Comparison of ENCODE assay signal across 19 cellular contexts in the genomic region with DNA sequence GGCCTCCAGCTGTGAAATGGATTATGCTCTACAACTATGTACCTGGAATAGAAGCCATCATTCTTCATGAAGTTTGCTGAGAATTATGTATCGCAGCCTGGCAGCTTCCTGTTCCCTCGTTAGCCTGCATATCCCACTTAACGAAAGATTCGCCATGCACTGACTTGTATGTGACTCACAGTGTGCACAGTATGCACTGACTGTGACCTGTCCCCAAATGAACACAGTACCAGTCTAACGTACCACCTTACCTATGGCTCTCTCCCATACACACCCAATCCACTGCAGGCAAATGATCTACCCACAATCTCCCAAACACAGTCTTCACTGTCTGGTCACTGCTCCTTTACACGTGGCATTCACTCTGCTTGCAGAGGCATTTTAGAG.
DNase-seq lines count a peak whose midpoint lies in the region; ATAC-seq, FAIRE-seq and TF ChIP-seq lines count a peak whose summit lies in the region.
"Had no signal": no experiment of that assay in that cellular context is flagged by ENCODE, and none has a peak within 500 bp of the region (broad histone marks: within the 10 kb centered on the region; RNA-seq: fewer than 3 reads in every experiment).

No MANE protein-coding gene starts in this region.

- TF ChIP-seq EP300 in HepG2 (IDR thresholded peaks at IDR 0.05; ENCODE audit: low read depth in 2 of 2, low read length in 2 of 2) (no peak), HepG2 (CRISPR knock-in tag; IDR thresholded peaks at IDR 0.05; ENCODE audit: borderline replicate concordance) (no peak)

- peak overlapping the region; percentile 88 for H2AK5ac ChIP-seq in IMR-90 (ENCODE audit: low read depth, low read length)

- no peaks in the 10 kb centered on the region for H3K79me1 ChIP-seq in IMR-90 (ENCODE audit: low read depth in 1 of 2, low read length in 2 of 2)

- H2AFZ ChIP-seq in IMR-90 (replicated peaks; ENCODE audit: low read length, poor library complexity) (peak overlapping the region; percentile 24), HepG2 (ENCODE audit: low read length) (no peak overlapping the region)

- CTCF ChIA-PET in IMR-90 (lab: Yijun Ruan, JAX) (no interaction called here), HepG2 (lab: Yijun Ruan, JAX; ENCODE audit: low intra/inter-chr PET ratio, low total read pairs) (no interaction called here)

- no peaks in the 10 kb centered on the region for H3K79me2 ChIP-seq in HepG2 (ENCODE audit: insufficient read depth, low read length)

- H2BK5ac ChIP-seq in IMR-90 (ENCODE audit: low read depth, low read length, poor library complexity, severe bottlenecking): no peak overlapping the region

- peak overlapping the region; percentile 45 for H3K4ac ChIP-seq in IMR-90 (ENCODE audit: low read depth, low read length)

- H3K9ac ChIP-seq in IMR-90 (ENCODE audit: low read depth, low read length) (no peak overlapping the region), HepG2 (ENCODE audit: insufficient read depth, low read depth, low read length) (no peak overlapping the region)

- H3K9me1 ChIP-seq in IMR-90 (ENCODE audit: insufficient read depth, low read length): peaks cover 5% of the 10 kb centered on the region

- no peak for ATAC-seq in IMR-90 (ENCODE audit: low read depth)
- ATAC-seq in HepG2: no peak
- ATAC-seq: A549 had no signal

- no peak for TF ChIP-seq RAD21 in IMR-90 (IDR thresholded peaks at IDR 0.05; ENCODE audit: low read length)
- no peak for TF ChIP-seq RAD21 in HepG2 (CRISPR knock-in tag; IDR thresholded peaks at IDR 0.05)

- H2BK120ac ChIP-seq in IMR-90 (ENCODE audit: low read depth, low read length): peak overlapping the region; percentile 62

- FAIRE-seq in GM19239 (lab: Jason Lieb, UNC): peak; percentile 39
- no peak for FAIRE-seq in HepG2 (lab: Jason Lieb, UNC)
- FAIRE-seq: A549, D721Med, G401.6, GM12892 had no signal

- H3K4me3 Mint-ChIP-seq in nephron progenitor cell: no peak overlapping the region
- H3K4me3 Mint-ChIP-seq: CD4-positive, alpha-beta memory T cell had no signal

- 0 out of 2 replicates have a peak overlapping the region, but pooled peaks have one; percentile 30 for H3K14ac ChIP-seq in IMR-90 (replicated peaks; ENCODE audit: low read depth, low read length)

- intact Hi-C loops in IMR-90 (cut with micrococcal nuclease) (no loop called here), HepG2 (cut with micrococcal nuclease; ENCODE audit: unreplicated experiment) (no loop called here)

- H2BK20ac ChIP-seq in IMR-90 (ENCODE audit: low read depth, low read length): peak overlapping the region; percentile 47

- H3K4me2 ChIP-seq in IMR-90 (ENCODE audit: low read depth, low read length) (no peak overlapping the region), HepG2 (ENCODE audit: low read depth, low read length) (no peak overlapping the region)
- H3K4me2 ChIP-seq: A549 had no signal

- peak overlapping the region in 1 of 2 experiments; percentile 22; a peak in 1 of 4 replicates for H4K8ac ChIP-seq in IMR-90 (ENCODE audit: low read depth in 2 of 2, low read length in 2 of 2)

- H3K4me3 ChIP-seq in IMR-90 (ENCODE audit: insufficient read depth, low read depth, low read length) (no peak overlapping the region), epithelial cell of esophagus (ENCODE audit: low read length) (no peak overlapping the region), HepG2 (replicated peaks in 1 of 3; ENCODE audit: insufficient read depth in 1 of 3, low read depth in 2 of 3, low read length in 3 of 3) (no peak overlapping the region)
- H3K4me3 ChIP-seq: A549 had no signal

- no peak overlapping the region for H3K23ac ChIP-seq in IMR-90 (ENCODE audit: low read depth, low read length)

- H3K27ac ChIP-seq in IMR-90 (ENCODE audit: insufficient read depth, low read length) (no peak overlapping the region), HepG2 (ENCODE audit: extremely low read length, insufficient read depth, low read length) (no peak overlapping the region)
- H3K27ac ChIP-seq: C4-2B, HL-60 had no signal

- H2BK15ac ChIP-seq in IMR-90 (ENCODE audit: low read depth, low read length): peak overlapping the region; percentile 42; the same call in 1 of the 3 replicates

- peak overlapping the region; percentile 34; the same call in 1 of the 2 replicates for H4K91ac ChIP-seq in IMR-90 (ENCODE audit: insufficient read depth, low read depth, low read length)

- H3K9me3 Mint-ChIP-seq in nephron progenitor cell: no peaks in the 10 kb centered on the region

- no peaks in the 10 kb centered on the region for H4K20me1 ChIP-seq in IMR-90 (ENCODE audit: insufficient read depth, low read length)
- no peaks in the 10 kb centered on the region for H4K20me1 ChIP-seq in HepG2 (ENCODE audit: insufficient read depth, low read length)

- no peak overlapping the region; the same call in 1 of the 2 replicates for H3K18ac ChIP-seq in IMR-90 (ENCODE audit: low read depth, low read length)

- no peak overlapping the region for H4K5ac ChIP-seq in IMR-90 (ENCODE audit: low read depth, low read length)

- peak overlapping the region; percentile 14 for H3K27ac Mint-ChIP-seq in nephron progenitor cell
- H3K27ac Mint-ChIP-seq: CD4-positive, alpha-beta memory T cell had no signal

- POLR2A ChIA-PET in IMR-90 (lab: Charles Lee; ENCODE audit: unreplicated experiment) (no interaction called here), HepG2 (lab: Yijun Ruan, JAX) (no interaction called here)

- no peak overlapping the region for H2AK9ac ChIP-seq in IMR-90 (replicated peaks; ENCODE audit: low read depth, low read length, poor library complexity)

- H3K4me1 ChIP-seq in IMR-90 (ENCODE audit: control insufficient read depth, insufficient read depth, low read length): peaks cover 7% of the 10 kb centered on the region
- peaks cover 79% of the 10 kb centered on the region for H3K4me1 ChIP-seq in HepG2 (ENCODE audit: insufficient read depth, low read length)

- TF ChIP-seq POLR2A in IMR-90 (IDR thresholded peaks at IDR 0.05; ENCODE audit: low read depth, low read length): no peak
- TF ChIP-seq POLR2A in HepG2 (IDR thresholded peaks at IDR 0.05; ENCODE audit: insufficient read depth in 1 of 2, low read depth in 2 of 2, low read length in 2 of 2): no peak

- TF ChIP-seq CTCF in IMR-90 (conservative IDR thresholded peaks at IDR 0.05; ENCODE audit: low read depth, low read length): no peak
- no peak for TF ChIP-seq CTCF in epithelial cell of esophagus (IDR thresholded peaks at IDR 0.05; ENCODE audit: insufficient read depth, low read depth, low read length, missing control alignments)
- TF ChIP-seq CTCF in nephron progenitor cell (IDR thresholded peaks at IDR 0.05): no peak
- no peak for TF ChIP-seq CTCF in HepG2 (CRISPR knock-in tag; IDR thresholded peaks at IDR 0.05)

- in situ Hi-C loops in IMR-90 (cut with MboI; ENCODE audit: low sequenced_read_pairs) (no loop called here), HepG2 (cut with HindIII; ENCODE audit: extremely low pct_ligation_motif_present, low pct_unique_long_range_greater_than_20kb) (no loop called here)

- dilution Hi-C loops in IMR-90 (cut with HindIII; ENCODE audit: low sequenced_read_pairs, unreplicated experiment): no loop called here

- DNase-seq in GM19239 (ENCODE audit: insufficient read length, low spot score): no peak
- no peak for DNase-seq in IMR-90
- peak; percentile 65 for DNase-seq in epithelial cell of esophagus (ENCODE audit: low read depth)
- DNase-seq in nephron progenitor cell: no peak
- no peak for DNase-seq in HepG2 (ENCODE audit: low spot score)
- DNase-seq in NCI-H1092 treated with DMSO at 0.1 percent for 48 hours (lab: John Stamatoyannopoulos, UW): no peak
- DNase-seq in T-helper 9 cell: no peak
- DNase-seq: BE2C; CD4-positive, alpha-beta memory T cell; DMS153; DMS79 treated with DMSO at 0.1 percent for 48 hours; EL; HCEC 1CT had no signal

- H3K36me3 Mint-ChIP-seq in nephron progenitor cell (ENCODE audit: low read depth): no peaks in the 10 kb centered on the region
- H3K36me3 Mint-ChIP-seq: CD4-positive, alpha-beta memory T cell had no signal

- H3K4me1 Mint-ChIP-seq in nephron progenitor cell: peaks cover 33% of the 10 kb centered on the region

- no peak overlapping the region for H3K56ac ChIP-seq in IMR-90 (ENCODE audit: extremely low read depth, insufficient read depth, low read length)

- H3K9me3 ChIP-seq in IMR-90 (ENCODE audit: control insufficient read depth, insufficient read depth, low read length) (no peaks in the 10 kb centered on the region), HepG2 (ENCODE audit: low read length) (no peaks in the 10 kb centered on the region)
- H3K9me3 ChIP-seq: A549, BE2C had no signal

- H3K36me3 ChIP-seq in IMR-90 (ENCODE audit: control insufficient read depth, insufficient read depth, low read length) (no peaks in the 10 kb centered on the region), HepG2 (replicated peaks in 1 of 2; ENCODE audit: control insufficient read depth in 1 of 2, insufficient read depth in 2 of 2, low read length in 2 of 2) (no peaks in the 10 kb centered on the region)
- H3K36me3 ChIP-seq: BE2C had no signal

- H3K27me3 ChIP-seq in IMR-90 (ENCODE audit: control insufficient read depth, insufficient read depth, low read length) (no peaks in the 10 kb centered on the region), HepG2 (ENCODE audit: control insufficient read depth in 1 of 2, insufficient read depth in 2 of 2, low read length in 2 of 2) (no peaks in the 10 kb centered on the region)

- BruUV-seq in IMR-90 (replicated peaks; lab: Mats Ljungman, UMichigan) (no TSS peak), HepG2 (replicated peaks; lab: Mats Ljungman, UMichigan) (no TSS peak)

- no peaks in the 10 kb centered on the region for H3K27me3 Mint-ChIP-seq in nephron progenitor cell (ENCODE audit: low read depth, poor library complexity)
- H3K27me3 Mint-ChIP-seq: CD4-positive, alpha-beta memory T cell had no signal

- WGBS in IMR-90 (ENCODE audit: extremely low coverage in 2 of 2, insufficient read length in 1 of 2), 2 experiments: 100% methylated on average over 1 of the region's 6 CpGs; no CpG with 5 or more reads in 1 of the 2 experiments
- 88% methylated on average over 6 of the region's 6 CpGs for WGBS in HepG2 (ENCODE audit: low lambda C conversion rate)

TF ChIP-seq in IMR-90, 13 proteins besides CTCF, POLR2A, EP300 and RAD21 (continues in another document):
- no peak for TF ChIP-seq RFX5 (IDR thresholded peaks at IDR 0.05; ENCODE audit: low read depth, low read length)

TF ChIP-seq in HepG2, 621 proteins besides CTCF, POLR2A, EP300 and RAD21 (continues in another document):
- TF ChIP-seq ZNF101 (CRISPR knock-in tag; IDR thresholded peaks at IDR 0.05; ENCODE audit: borderline replicate concordance, low read depth): no peak
- TF ChIP-seq TGIF2 (CRISPR knock-in tag; IDR thresholded peaks at IDR 0.05): no peak
- no peak for TF ChIP-seq NFATC3 (CRISPR knock-in tag; IDR thresholded peaks at IDR 0.05)
- no peak for TF ChIP-seq ELF1 (CRISPR knock-in tag; IDR thresholded peaks at IDR 0.05)
- TF ChIP-seq GATAD2A (CRISPR knock-in tag; IDR thresholded peaks at IDR 0.05): no peak
